23 cellular contexts compared by ENCODE assay signal in the genomic region with DNA sequence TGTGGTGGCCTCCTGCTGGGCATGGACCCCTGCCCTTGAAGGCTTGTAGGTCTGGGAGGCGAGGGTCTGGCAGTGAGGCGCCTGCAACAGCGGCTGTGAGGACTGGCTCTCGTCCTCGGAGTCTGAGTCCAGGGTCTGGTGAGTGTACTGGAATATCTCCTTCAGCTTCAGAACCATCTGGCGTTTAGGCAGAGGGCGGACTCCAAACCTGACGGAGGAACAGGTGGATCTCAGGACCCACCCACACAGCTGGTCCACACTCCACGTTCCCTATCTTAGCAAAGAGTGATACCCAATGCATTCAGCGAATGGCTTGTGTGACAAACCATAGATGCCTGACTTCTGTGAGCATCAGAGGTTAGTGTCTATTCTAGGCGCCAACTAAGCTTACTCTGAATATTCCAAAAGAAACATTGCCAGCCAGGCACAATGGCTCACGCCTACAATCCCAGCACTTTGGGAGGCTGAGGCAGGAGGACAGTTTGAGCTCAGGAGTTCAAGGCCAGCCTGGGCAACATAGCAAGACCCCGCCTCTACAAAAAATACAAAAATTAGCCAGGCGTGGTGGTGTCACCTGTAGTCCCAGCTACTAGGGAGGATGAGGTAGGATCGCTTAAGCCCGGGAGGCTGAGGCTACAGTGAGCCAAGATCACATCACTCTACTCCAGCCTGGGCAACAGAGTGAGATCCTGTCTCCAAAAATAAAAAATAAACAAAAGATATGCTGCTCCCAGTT.
DNase-seq lines count a peak whose midpoint lies in the region; ATAC-seq, FAIRE-seq and TF ChIP-seq lines count a peak whose summit lies in the region.
"Had no signal": no experiment of that assay in that cellular context is flagged by ENCODE, and none has a peak within 500 bp of the region (broad histone marks: within the 10 kb centered on the region; RNA-seq: fewer than 3 reads in every experiment).

No MANE protein-coding gene starts in this region.

- H3K27ac Mint-ChIP-seq in central memory CD8-positive, alpha-beta T cell (ENCODE audit: low read depth) = peak overlapping the region; percentile 44

- POLR2A ChIA-PET in HEK293 (lab: Yijun Ruan, JAX) = no interaction called here

- ATAC-seq in central memory CD8-positive, alpha-beta T cell (replicated peaks; ENCODE audit: extremely low read depth, poor library complexity, severe bottlenecking) = no peak
- no peak for ATAC-seq in HG03457 (IDR thresholded peaks at IDR 0.05; ENCODE audit: unreplicated experiment)
- ATAC-seq: GM12878 had no signal

- H3K4me1 ChIP-seq in HEK293 (ENCODE audit: control insufficient read depth, insufficient read depth, low read length) = no peaks in the 10 kb centered on the region
- H3K4me1 ChIP-seq: BE2C, HAP-1 had no signal

- DNase-seq in NCI-H524 treated with DMSO at 0.1 percent for 48 hours (lab: John Stamatoyannopoulos, UW) (peak; percentile 21), superior temporal gyrus (ENCODE audit: extremely low spot score) (peak; percentile 10), H54 (ENCODE audit: insufficient read length, low spot score) (no peak)
- DNase-seq in central memory CD8-positive, alpha-beta T cell (ENCODE audit: low spot score in 2 of 2) = no peak
- no peak for DNase-seq in activated CD4-positive, CD25-positive, alpha-beta regulatory T cell (lab: John Stamatoyannopoulos, UW)
- DNase-seq: ACHN; BE2C; C1 segment of cervical spinal cord; CD4-positive, CD25-positive, alpha-beta regulatory T cell; CD8-positive, alpha-beta memory T cell; COR-L47; DMS 273 treated with DMSO at 0.1 percent for 48 hours; DMS53; DND-41; EL had no signal

- H3K9me3 Mint-ChIP-seq in central memory CD8-positive, alpha-beta T cell = no peaks in the 10 kb centered on the region
- H3K9me3 Mint-ChIP-seq: CD4-positive, CD25-positive, alpha-beta regulatory T cell; CD8-positive, alpha-beta memory T cell; IgD-negative memory B cell had no signal

- H3K4me3 ChIP-seq in HEK293 (ENCODE audit: low read depth, low read length) = no peak overlapping the region
- H3K4me3 ChIP-seq: GM12878, HAP-1 had no signal

- H3K9me3 ChIP-seq in HEK293 (ENCODE audit: control insufficient read depth, insufficient read depth, low read depth, low read length) = no peaks in the 10 kb centered on the region
- H3K9me3 ChIP-seq: BE2C, HAP-1 had no signal

- no peak overlapping the region for H3K27ac ChIP-seq in HEK293 (ENCODE audit: extremely low read depth, low read depth, low read length)

- peaks cover 4% of the 10 kb centered on the region for H3K36me3 Mint-ChIP-seq in central memory CD8-positive, alpha-beta T cell (ENCODE audit: insufficient read depth)

- no peak for TF ChIP-seq CTCF in HEK293 (tag by site-specific recombination; IDR thresholded peaks at IDR 0.05)

- CTCF ChIA-PET in HEK293 (lab: Yijun Ruan, JAX) = interaction anchor here (0.7 kb wide), 2 partner anchors 21 to 295 kb away, joined by 3 to 5 read pairs; no protein-coding TSS in a partner anchor

- TF ChIP-seq POLR2A in H54 (IDR thresholded peaks at IDR 0.05; ENCODE audit: low read depth, low read length) = no peak

- peaks cover 19% of the 10 kb centered on the region for H3K4me1 Mint-ChIP-seq in central memory CD8-positive, alpha-beta T cell

- H3K27me3 Mint-ChIP-seq in central memory CD8-positive, alpha-beta T cell = no peaks in the 10 kb centered on the region
- H3K27me3 Mint-ChIP-seq: CD4-positive, CD25-positive, alpha-beta regulatory T cell; CD8-positive, alpha-beta memory T cell; IgD-negative memory B cell had no signal

- H3K36me3 ChIP-seq in HEK293 (ENCODE audit: control insufficient read depth in 2 of 2, insufficient read depth in 1 of 2, low read length in 2 of 2) = peaks cover 4 to 34% of the 10 kb centered on the region in 2 experiments; a peak in 2 of 3 replicates
- H3K36me3 ChIP-seq: HAP-1 had no signal

- no peak for FAIRE-seq in H54 (lab: Jason Lieb, UNC)
- FAIRE-seq: A204.1, GM12878, H1, HTR-8/SVneo had no signal

- no peak overlapping the region for H3K4me3 Mint-ChIP-seq in central memory CD8-positive, alpha-beta T cell
- H3K4me3 Mint-ChIP-seq: CD4-positive, CD25-positive, alpha-beta regulatory T cell; CD8-positive, alpha-beta memory T cell; IgD-negative memory B cell had no signal

TF ChIP-seq in HEK293, 187 proteins besides CTCF, POLR2A, EP300 and RAD21:
- TF ChIP-seq, protein P1, sequence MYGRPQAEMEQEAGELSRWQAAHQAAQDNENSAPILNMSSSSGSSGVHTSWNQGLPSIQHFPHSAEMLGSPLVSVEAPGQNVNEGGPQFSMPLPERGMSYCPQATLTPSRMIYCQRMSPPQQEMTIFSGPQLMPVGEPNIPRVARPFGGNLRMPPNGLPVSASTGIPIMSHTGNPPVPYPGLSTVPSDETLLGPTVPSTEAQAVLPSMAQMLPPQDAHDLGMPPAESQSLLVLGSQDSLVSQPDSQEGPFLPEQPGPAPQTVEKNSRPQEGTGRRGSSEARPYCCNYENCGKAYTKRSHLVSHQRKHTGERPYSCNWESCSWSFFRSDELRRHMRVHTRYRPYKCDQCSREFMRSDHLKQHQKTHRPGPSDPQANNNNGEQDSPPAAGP (tag by site-specific recombination; IDR thresholded peaks at IDR 0.05) = no peak
- TF ChIP-seq ZNF121 (tag by site-specific recombination; IDR thresholded peaks at IDR 0.05) = peak; percentile 97

Comparison
In these comparisons a context has a peak if more than half of its experiments do, and no peak if none do; other contexts are left out.
1. DNase-seq: peak in NCI-H524 treated with DMSO at 0.1 percent for 48 hours (single experiment) and superior temporal gyrus (single experiment); none in central memory CD8-positive, alpha-beta T cell (0 of 2), H54 (single experiment) and activated CD4-positive, CD25-positive, alpha-beta regulatory T cell (0 of 4).